20 cellular contexts compared by ENCODE assay signal in genomic region chr5:127801751-127802476, GRCh38.
A peak's percentile ranks its signal among the peaks of the same experiment; 100 is the strongest.
DNase-seq lines count a peak whose midpoint lies in the region; ATAC-seq and TF ChIP-seq lines count a peak whose summit lies in the region.
"Had no signal": no experiment of that assay in that cellular context is flagged by ENCODE, and none has a peak within 500 bp of the region (broad histone marks: within the 10 kb centered on the region; RNA-seq: fewer than 3 reads in every experiment).

No MANE protein-coding gene starts in this region.

- no peaks in the 10 kb centered on the region for H4K20me1 ChIP-seq in MM.1S (ENCODE audit: insufficient read depth, low read length)

- no peaks in the 10 kb centered on the region for H3K9me2 ChIP-seq in MM.1S (replicated peaks; ENCODE audit: insufficient read depth, low read length)

- no peaks in the 10 kb centered on the region for H3K79me2 ChIP-seq in MM.1S (ENCODE audit: low read length)

- H3K9me3 ChIP-seq in RWPE2 (ENCODE audit: severe bottlenecking) (no peaks in the 10 kb centered on the region), MM.1S (replicated peaks; ENCODE audit: insufficient read depth, low read length) (no peaks in the 10 kb centered on the region)
- H3K9me3 ChIP-seq: heart left ventricle had no signal

- TF ChIP-seq CTCF in RWPE2 (IDR thresholded peaks at IDR 0.05; ENCODE audit: poor library complexity, severe bottlenecking) (no peak), MM.1S (IDR thresholded peaks at IDR 0.05; ENCODE audit: low read length) (no peak)

- no peaks in the 10 kb centered on the region for H3F3A ChIP-seq in MM.1S (ENCODE audit: insufficient read depth, low read length)

- H3K4me2 ChIP-seq in MM.1S (ENCODE audit: low read depth, low read length) = no peak overlapping the region
- H3K4me2 ChIP-seq: KMS-11 had no signal

- peaks cover 18% of the 10 kb centered on the region for H3K4me1 ChIP-seq in RWPE2 (ENCODE audit: insufficient read depth, poor library complexity, severe bottlenecking)
- no peaks in the 10 kb centered on the region for H3K4me1 ChIP-seq in MM.1S (ENCODE audit: low read length)

- no peak overlapping the region for H3K4me3 ChIP-seq in RWPE2 (ENCODE audit: severe bottlenecking)
- H3K4me3 ChIP-seq in MM.1S (ENCODE audit: low read length) = no peak overlapping the region
- H3K4me3 ChIP-seq: heart left ventricle, SK-N-MC had no signal

- no peak overlapping the region for H2AFZ ChIP-seq in MM.1S (ENCODE audit: low read length)

- H3K36me3 ChIP-seq in RWPE2 (ENCODE audit: low read depth) = no peaks in the 10 kb centered on the region
- H3K36me3 ChIP-seq in MM.1S (replicated peaks; ENCODE audit: insufficient read depth, low read length) = no peaks in the 10 kb centered on the region
- H3K36me3 ChIP-seq: heart left ventricle had no signal

- ATAC-seq in RWPE2 (ENCODE audit: low read depth) = peak; percentile 66
- no peak for ATAC-seq in GM21717 (IDR thresholded peaks at IDR 0.05; ENCODE audit: unreplicated experiment)
- ATAC-seq in HG02763 (IDR thresholded peaks at IDR 0.05; ENCODE audit: unreplicated experiment) = no peak
- ATAC-seq: activated T-cell treated with anti-CD3 and anti-CD28 coated beads, Interleukin-2, amount 50 U/mL, for 4 hours had no signal

- H3K9ac ChIP-seq in MM.1S (ENCODE audit: low read length) = no peak overlapping the region
- H3K9ac ChIP-seq: KMS-11 had no signal

- DNase-seq in GM04503 (ENCODE audit: low read depth) (peak; percentile 23), RWPE2 (ENCODE audit: low spot score) (no peak), fibroblast of gingiva (ENCODE audit: low read depth) (peak; percentile 54), pulmonary artery endothelial cell (ENCODE audit: low read depth, low spot score) (peak; percentile 46), SHP77 (lab: John Stamatoyannopoulos, UW) (no peak), MM.1S (no peak)
- DNase-seq: activated CD4-positive, alpha-beta T cell treated with anti-CD3 and anti-CD28 coated beads, Interleukin-2, amount 50 U/mL, for 4 hours; activated naive CD8-positive, alpha-beta T cell treated with anti-CD3 and anti-CD28 coated beads for 36 hours; activated T-cell treated with anti-CD3 and anti-CD28 coated beads, Interleukin-2, amount 50 U/mL, for 4 hours; C1 segment of cervical spinal cord; cerebellar nuclear complex; DMS79 treated with DMSO at 0.1 percent for 48 hours; heart left ventricle; islet precursor cell; NCI-H1436 had no signal

- peak overlapping the region; percentile 4 for H3K27ac ChIP-seq in RWPE2 (ENCODE audit: poor library complexity, severe bottlenecking)
- H3K27ac ChIP-seq in MM.1S (ENCODE audit: low read length) = no peak overlapping the region
- H3K27ac ChIP-seq: HL-60, KMS-11, SK-N-MC had no signal

- no peaks in the 10 kb centered on the region for H3K27me3 ChIP-seq in RWPE2 (ENCODE audit: insufficient read depth, poor library complexity, severe bottlenecking)
- no peaks in the 10 kb centered on the region for H3K27me3 ChIP-seq in MM.1S (replicated peaks; ENCODE audit: insufficient read depth, low read length)
- H3K27me3 ChIP-seq: heart left ventricle had no signal

Comparison
In these comparisons a context has a peak if more than half of its experiments do, and no peak if none do; other contexts are left out.
1. DNase-seq: peak in GM04503 (single experiment), fibroblast of gingiva (single experiment) and pulmonary artery endothelial cell (single experiment); none in RWPE2 (single experiment), SHP77 (0 of 2) and MM.1S (single experiment).